24 cellular contexts compared by ENCODE assay signal in the genomic region with DNA sequence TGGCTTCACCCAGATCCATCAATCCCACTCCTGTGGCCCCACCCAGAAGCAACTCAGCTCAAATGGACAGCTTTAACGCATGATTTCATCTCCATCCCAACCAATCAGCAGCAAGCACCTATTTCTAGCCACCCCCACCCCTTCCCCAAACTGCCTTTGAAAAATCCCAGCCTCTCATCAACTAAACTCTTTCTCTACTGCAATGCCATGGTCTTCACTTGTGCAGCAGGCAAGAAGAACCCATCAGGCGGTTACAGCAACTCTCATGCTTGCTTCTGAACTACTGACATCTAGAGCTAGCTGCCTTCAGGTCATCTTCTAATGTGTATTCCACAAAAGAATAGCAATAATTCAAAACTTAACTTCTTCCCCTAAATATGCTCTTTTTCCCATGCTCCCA.
"Had no signal": no experiment of that assay in that cellular context is flagged by ENCODE, and none has a peak within 500 bp of the region (broad histone marks: within the 10 kb centered on the region; RNA-seq: fewer than 3 reads in every experiment).

No MANE protein-coding gene starts in this region.

- H3K4me3 Mint-ChIP-seq: mesothelial cell of epicardium, naive B cell had no signal

- H3K4me1 Mint-ChIP-seq: naive B cell had no signal

- ATAC-seq: esophagus mucosa, gastrocnemius medialis, heart right ventricle, left cardiac atrium, left lung, left ventricle myocardium superior, lower lobe of right lung, mucosa of descending colon had no signal

- H3K27me3 Mint-ChIP-seq: naive B cell had no signal

- H3K27ac Mint-ChIP-seq: mesothelial cell of epicardium had no signal

- DNase-seq: colonic mucosa; dermis blood vessel endothelial cell; dorsolateral prefrontal cortex; effector CD4-positive, alpha-beta T cell; effector memory CD4-positive, alpha-beta T cell; erythroblast; esophagus squamous epithelium; foreskin fibroblast; foreskin melanocyte; gastrocnemius medialis; glutamatergic neuron; head of caudate nucleus; heart right ventricle; hippocampal formation; left cardiac atrium; left lung; left ventricle myocardium superior; lower lobe of right lung; mesenchymal stem cell; mucosa of descending colon; naive B cell had no signal

- FAIRE-seq: islet of Langerhans had no signal
